Comparison of ENCODE assay signal across 12 cellular contexts in the genomic region with DNA sequence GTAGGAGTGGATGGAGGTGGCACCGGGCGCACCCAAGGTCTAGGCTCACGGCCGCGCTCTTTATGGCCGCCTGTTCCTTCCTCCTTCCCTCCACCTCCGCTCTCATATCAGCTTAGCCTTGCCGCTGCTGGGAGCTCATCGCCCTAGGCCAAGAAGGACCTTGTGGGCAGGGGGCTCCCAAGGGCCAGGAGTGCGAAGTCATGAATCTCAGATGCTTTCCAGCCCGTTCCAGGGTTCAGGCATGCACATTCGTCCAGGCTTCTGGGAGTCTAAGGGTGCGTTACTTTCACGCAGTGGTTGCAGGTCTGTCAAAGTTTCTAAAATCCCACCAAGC. TPM values are rescaled to one million over a fixed set of nuclear protein-coding genes. Genes with fewer than 3 reads are reported as not detected.
A peak's percentile ranks its signal among the peaks of the same experiment; 100 is the strongest.
DNase-seq lines count a peak whose midpoint lies in the region; ATAC-seq and TF ChIP-seq lines count a peak whose summit lies in the region.
"Had no signal": no experiment of that assay in that cellular context is flagged by ENCODE, and none has a peak within 500 bp of the region (broad histone marks: within the 10 kb centered on the region; RNA-seq: fewer than 3 reads in every experiment).

No MANE protein-coding gene starts in this region.

- H3K4me3 Mint-ChIP-seq in CD8-positive, alpha-beta memory T cell = peak overlapping the region in 6 of 7 donors; percentile 54 to 83 (median 66)
- H3K4me3 Mint-ChIP-seq in WTC11 (peak overlapping the region; percentile 65), glutamatergic neuron (ENCODE audit: unreplicated experiment) (peak overlapping the region; percentile 73)

- H3K27ac ChIP-seq in CD8-positive, alpha-beta memory T cell (ENCODE audit: low read depth, low read length) = no peak overlapping the region
- H3K27ac ChIP-seq in gastrocnemius medialis = no peak overlapping the region
- H3K27ac ChIP-seq: SJSA1 had no signal

- H3K9me3 ChIP-seq in CD8-positive, alpha-beta memory T cell (ENCODE audit: low read length) = no peaks in the 10 kb centered on the region
- no peaks in the 10 kb centered on the region for H3K9me3 ChIP-seq in gastrocnemius medialis
- H3K9me3 ChIP-seq: right atrium auricular region had no signal

- POLR2A ChIA-PET in CD8-positive, alpha-beta memory T cell (lab: Charles Lee) = interaction anchor here (0.5 kb wide), 1 partner anchor 44 kb away, joined by 4 read pairs; no protein-coding TSS in a partner anchor
- POLR2A ChIA-PET in WTC11 (lab: Charles Lee) = interaction anchor here (2.6 to 2.8 kb wide), 2 partner anchors 11 to 44 kb away, joined by 16 to 42 read pairs; a partner anchor contains a TSS

- no peak overlapping the region for H3K27ac Mint-ChIP-seq in CD8-positive, alpha-beta memory T cell
- H3K27ac Mint-ChIP-seq in WTC11 (no peak overlapping the region), glutamatergic neuron (ENCODE audit: unreplicated experiment) (peak overlapping the region; percentile 59)
- H3K27ac Mint-ChIP-seq: activated T-cell treated with anti-CD3 and anti-CD28 coated beads, Interleukin-2, amount 50 U/mL, for 24 hours had no signal

- intact Hi-C loops in gastrocnemius medialis (cut with DNase I; ENCODE audit: low total_unique reads) = loop anchor here (2.0 kb wide), 1 partner anchor 146 kb away; no protein-coding TSS in a partner anchor

- TF ChIP-seq CTCF in WTC11 (IDR thresholded peaks at IDR 0.05) (no peak), glutamatergic neuron (IDR thresholded peaks at IDR 0.05; ENCODE audit: partially characterized antibody, unreplicated experiment) (no peak), gastrocnemius medialis (IDR thresholded peaks at IDR 0.05 in 4 of 5, conservative IDR thresholded peaks at IDR 0.05 in 1 of 5) (no peak)

- TF ChIP-seq POLR2A in gastrocnemius medialis (IDR thresholded peaks at IDR 0.05) = no peak

- H3K27me3 Mint-ChIP-seq in CD8-positive, alpha-beta memory T cell = peaks cover 13 to 23% of the 10 kb centered on the region in 2 donors
- H3K27me3 Mint-ChIP-seq in WTC11 (ENCODE audit: low read depth) (peaks cover 50% of the 10 kb centered on the region), glutamatergic neuron (ENCODE audit: unreplicated experiment) (peaks cover 21% of the 10 kb centered on the region)

- no peaks in the 10 kb centered on the region for H3K36me3 ChIP-seq in CD8-positive, alpha-beta memory T cell (ENCODE audit: insufficient read depth, low read length)
- no peaks in the 10 kb centered on the region for H3K36me3 ChIP-seq in gastrocnemius medialis
- H3K36me3 ChIP-seq: right atrium auricular region had no signal

- peaks cover 8 to 19% (median 15%) of the 10 kb centered on the region in 3 donors for H3K4me1 Mint-ChIP-seq in CD8-positive, alpha-beta memory T cell
- H3K4me1 Mint-ChIP-seq in WTC11 (peaks cover 34% of the 10 kb centered on the region), glutamatergic neuron (ENCODE audit: low read depth, unreplicated experiment) (peaks cover 6% of the 10 kb centered on the region)

- DNase-seq in CD8-positive, alpha-beta memory T cell = no peak
- DNase-seq in WTC11 (ENCODE audit: low spot score) = no peak
- DNase-seq in glutamatergic neuron = no peak
- DNase-seq in gastrocnemius medialis = no peak
- no peak for DNase-seq in kidney tubule cell (ENCODE audit: low spot score)
- no peak for DNase-seq in NCI-H2196 treated with DMSO at 0.1 percent for 48 hours (lab: John Stamatoyannopoulos, UW; ENCODE audit: unreplicated experiment)
- no peak for DNase-seq in putamen (ENCODE audit: low spot score)
- DNase-seq: foreskin melanocyte had no signal

- no peaks in the 10 kb centered on the region for H3K9me3 Mint-ChIP-seq in CD8-positive, alpha-beta memory T cell
- H3K9me3 Mint-ChIP-seq in WTC11 (no peaks in the 10 kb centered on the region), glutamatergic neuron (ENCODE audit: unreplicated experiment) (peaks cover 8% of the 10 kb centered on the region)
- H3K9me3 Mint-ChIP-seq: activated T-cell treated with anti-CD3 and anti-CD28 coated beads, Interleukin-2, amount 50 U/mL, for 24 hours had no signal

- CTCF ChIA-PET in CD8-positive, alpha-beta memory T cell (lab: Charles Lee) = interaction anchor here (1.1 to 7.3 kb wide), 16 partner anchors 11 to 233 kb away, joined by 3 to 140 read pairs (median 5); a partner anchor contains a TSS
- CTCF ChIA-PET in WTC11 (lab: Charles Lee) = interaction anchor here (0.7 to 5.1 kb wide), 9 partner anchors 10 to 148 kb away, joined by 3 to 109 read pairs (median 12); a partner anchor contains a TSS

- ATAC-seq in WTC11 (peak; percentile 6), gastrocnemius medialis (no peak), HG02885 (IDR thresholded peaks at IDR 0.05; ENCODE audit: poor library complexity, unreplicated experiment) (no peak)

- H3K36me3 Mint-ChIP-seq in CD8-positive, alpha-beta memory T cell = no peaks in the 10 kb centered on the region
- H3K36me3 Mint-ChIP-seq in WTC11 = peaks cover 6% of the 10 kb centered on the region
- H3K36me3 Mint-ChIP-seq in glutamatergic neuron (ENCODE audit: unreplicated experiment) = no peaks in the 10 kb centered on the region

- peaks cover 18% of the 10 kb centered on the region for H3K4me1 ChIP-seq in CD8-positive, alpha-beta memory T cell (ENCODE audit: insufficient read depth, low read length)
- H3K4me1 ChIP-seq in gastrocnemius medialis = peaks cover 13 to 14% of the 10 kb centered on the region in 2 donors

- no peak overlapping the region for H3K4me3 ChIP-seq in CD8-positive, alpha-beta memory T cell (ENCODE audit: low read length)
- peak overlapping the region in 3 of 4 donors; percentile 44 to 49 (median 48) for H3K4me3 ChIP-seq in gastrocnemius medialis
- H3K4me3 ChIP-seq: SJSA1 had no signal

- H3K27me3 ChIP-seq in CD8-positive, alpha-beta memory T cell (ENCODE audit: insufficient read depth, low read length, poor library complexity, severe bottlenecking) = no peaks in the 10 kb centered on the region
- no peaks in the 10 kb centered on the region for H3K27me3 ChIP-seq in gastrocnemius medialis

- in situ Hi-C loops in gastrocnemius medialis (cut with MboI; ENCODE audit: low sequenced_read_pairs in 4 of 4) = loop anchor here (5.0 to 25.0 kb wide), 4 partner anchors 43 to 143 kb away; a partner anchor contains a TSS

TF ChIP-seq in WTC11, 78 proteins besides CTCF, POLR2A, EP300 and RAD21 (continues in another document):
- TF ChIP-seq ZNF396 (CRISPR knock-in tag; IDR thresholded peaks at IDR 0.05; ENCODE audit: borderline replicate concordance) = no peak
- TF ChIP-seq, protein P1, sequence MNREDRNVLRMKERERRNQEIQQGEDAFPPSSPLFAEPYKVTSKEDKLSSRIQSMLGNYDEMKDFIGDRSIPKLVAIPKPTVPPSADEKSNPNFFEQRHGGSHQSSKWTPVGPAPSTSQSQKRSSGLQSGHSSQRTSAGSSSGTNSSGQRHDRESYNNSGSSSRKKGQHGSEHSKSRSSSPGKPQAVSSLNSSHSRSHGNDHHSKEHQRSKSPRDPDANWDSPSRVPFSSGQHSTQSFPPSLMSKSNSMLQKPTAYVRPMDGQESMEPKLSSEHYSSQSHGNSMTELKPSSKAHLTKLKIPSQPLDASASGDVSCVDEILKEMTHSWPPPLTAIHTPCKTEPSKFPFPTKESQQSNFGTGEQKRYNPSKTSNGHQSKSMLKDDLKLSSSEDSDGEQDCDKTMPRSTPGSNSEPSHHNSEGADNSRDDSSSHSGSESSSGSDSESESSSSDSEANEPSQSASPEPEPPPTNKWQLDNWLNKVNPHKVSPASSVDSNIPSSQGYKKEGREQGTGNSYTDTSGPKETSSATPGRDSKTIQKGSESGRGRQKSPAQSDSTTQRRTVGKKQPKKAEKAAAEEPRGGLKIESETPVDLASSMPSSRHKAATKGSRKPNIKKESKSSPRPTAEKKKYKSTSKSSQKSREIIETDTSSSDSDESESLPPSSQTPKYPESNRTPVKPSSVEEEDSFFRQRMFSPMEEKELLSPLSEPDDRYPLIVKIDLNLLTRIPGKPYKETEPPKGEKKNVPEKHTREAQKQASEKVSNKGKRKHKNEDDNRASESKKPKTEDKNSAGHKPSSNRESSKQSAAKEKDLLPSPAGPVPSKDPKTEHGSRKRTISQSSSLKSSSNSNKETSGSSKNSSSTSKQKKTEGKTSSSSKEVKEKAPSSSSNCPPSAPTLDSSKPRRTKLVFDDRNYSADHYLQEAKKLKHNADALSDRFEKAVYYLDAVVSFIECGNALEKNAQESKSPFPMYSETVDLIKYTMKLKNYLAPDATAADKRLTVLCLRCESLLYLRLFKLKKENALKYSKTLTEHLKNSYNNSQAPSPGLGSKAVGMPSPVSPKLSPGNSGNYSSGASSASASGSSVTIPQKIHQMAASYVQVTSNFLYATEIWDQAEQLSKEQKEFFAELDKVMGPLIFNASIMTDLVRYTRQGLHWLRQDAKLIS (CRISPR knock-in tag; IDR thresholded peaks at IDR 0.05; ENCODE audit: borderline replicate concordance) = no peak
- TF ChIP-seq ETV6 (CRISPR knock-in tag; IDR thresholded peaks at IDR 0.05) = no peak
- no peak for TF ChIP-seq MXD4 (CRISPR knock-in tag; IDR thresholded peaks at IDR 0.05; ENCODE audit: borderline replicate concordance)
- TF ChIP-seq, protein P2, sequence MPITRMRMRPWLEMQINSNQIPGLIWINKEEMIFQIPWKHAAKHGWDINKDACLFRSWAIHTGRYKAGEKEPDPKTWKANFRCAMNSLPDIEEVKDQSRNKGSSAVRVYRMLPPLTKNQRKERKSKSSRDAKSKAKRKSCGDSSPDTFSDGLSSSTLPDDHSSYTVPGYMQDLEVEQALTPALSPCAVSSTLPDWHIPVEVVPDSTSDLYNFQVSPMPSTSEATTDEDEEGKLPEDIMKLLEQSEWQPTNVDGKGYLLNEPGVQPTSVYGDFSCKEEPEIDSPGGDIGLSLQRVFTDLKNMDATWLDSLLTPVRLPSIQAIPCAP (CRISPR knock-in tag; IDR thresholded peaks at IDR 0.05) = no peak

RNA-seq across cellular contexts. Expression of a gene that starts 4.1 kb away (rescaled TPM):
- not detected for total RNA-seq in CD8-positive, alpha-beta memory T cell
- polyA plus RNA-seq in CD8-positive, alpha-beta memory T cell = not detected
- total RNA-seq in WTC11 (2021) = 0.69 to 0.89 TPM (median 0.79 TPM) in 3 replicates
- not detected for total RNA-seq in glutamatergic neuron (ENCODE audit: unreplicated experiment)
- total RNA-seq in gastrocnemius medialis = not detected
- total RNA-seq: right atrium auricular region, SJSA1 had no signal

RNA-seq across cellular contexts. Expression of a gene that starts 11.3 kb away (rescaled TPM):
- 10 to 100 TPM in 1 of 2 experiments, 1 to 10 TPM in 1; 9.3 to 10.0 TPM for total RNA-seq in CD8-positive, alpha-beta memory T cell
- polyA plus RNA-seq in CD8-positive, alpha-beta memory T cell = 1.6 TPM
- 33.0 to 36.4 TPM (median 36.3 TPM) in 3 replicates for total RNA-seq in WTC11 (2021)
- 11.9 TPM for total RNA-seq in glutamatergic neuron (ENCODE audit: unreplicated experiment)
- total RNA-seq in gastrocnemius medialis = 10 to 100 TPM in 3 of 4 donors, 1 to 10 TPM in 1; 10.0 to 21.5 (median 15.1) TPM

RNA-seq across cellular contexts. Expression of a gene that starts 25.1 kb away (rescaled TPM):
- 10 to 100 TPM; 27.6 to 28.7 TPM for total RNA-seq in CD8-positive, alpha-beta memory T cell
- polyA plus RNA-seq in CD8-positive, alpha-beta memory T cell = 11.9 TPM
- total RNA-seq in WTC11 (2021) (17.1 to 19.1 TPM (median 17.9 TPM) in 3 replicates), glutamatergic neuron (ENCODE audit: unreplicated experiment) (26.7 TPM), gastrocnemius medialis (10 to 100 TPM; 20.8 to 43.9 (median 27.3) TPM)

RNA-seq across cellular contexts. Expression of a gene that starts 30.2 kb away (rescaled TPM):
- 100 to 1,000 TPM; 549 to 556 TPM for total RNA-seq in CD8-positive, alpha-beta memory T cell
- 266 TPM for polyA plus RNA-seq in CD8-positive, alpha-beta memory T cell
- total RNA-seq in WTC11 (2021) (611 to 645 TPM (median 645 TPM) in 3 replicates), glutamatergic neuron (ENCODE audit: unreplicated experiment) (526 TPM), gastrocnemius medialis (100 to 1,000 TPM; 291 to 406 (median 343) TPM)
